In the genomic region with DNA sequence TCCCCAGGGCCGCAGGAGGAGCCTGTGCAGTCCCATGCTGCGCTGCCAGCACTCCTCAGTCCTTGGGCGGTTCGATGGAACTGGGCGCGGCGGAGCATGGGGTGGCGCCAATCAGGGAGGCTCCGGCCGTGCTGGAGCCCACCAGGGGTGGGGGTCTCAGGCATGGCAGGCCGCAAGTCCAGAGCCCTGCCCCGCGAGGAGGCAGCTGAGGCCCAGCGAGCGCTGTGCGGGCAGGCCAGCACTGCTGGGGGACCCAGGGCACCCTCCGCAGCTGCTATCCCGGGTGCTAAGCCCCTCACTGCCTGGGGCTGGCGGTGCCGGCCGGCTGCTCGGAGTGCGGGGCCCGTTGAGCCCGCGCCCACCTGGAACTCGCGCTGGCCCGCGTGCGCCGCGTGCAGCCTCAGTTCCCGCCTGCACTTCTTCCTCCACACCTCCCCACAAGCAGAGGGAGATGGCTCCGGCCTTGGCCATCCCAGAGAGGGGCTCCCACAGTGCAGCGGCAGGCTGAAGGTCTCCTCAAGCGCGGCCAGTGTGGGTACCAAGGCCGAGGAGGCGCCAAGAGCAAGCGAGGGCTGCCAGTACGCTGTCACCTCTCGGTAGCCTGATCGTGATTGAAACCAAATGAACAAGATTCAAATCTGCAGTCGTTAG, we compare ENCODE assay signal across 19 cellular contexts. TPM values are rescaled to one million over a fixed set of nuclear protein-coding genes. Genes with fewer than 3 reads are reported as not detected.
DNase-seq lines count a peak whose midpoint lies in the region; ATAC-seq and TF ChIP-seq lines count a peak whose summit lies in the region.
"Had no signal": no experiment of that assay in that cellular context is flagged by ENCODE, and none has a peak within 500 bp of the region (broad histone marks: within the 10 kb centered on the region; RNA-seq: fewer than 3 reads in every experiment).

No MANE protein-coding gene starts in this region.

- no peak overlapping the region for H3K4me2 ChIP-seq in OCI-LY7 (ENCODE audit: low read length)
- H3K4me2 ChIP-seq: neural progenitor cell had no signal

- 94% methylated on average over 45 of the region's 45 CpGs for WGBS in thymus

- H3K4me1 ChIP-seq in OCI-LY7 (ENCODE audit: insufficient read depth, low read length, poor library complexity, severe bottlenecking) (peaks cover 13% of the 10 kb centered on the region), thymus (ENCODE audit: control insufficient read depth, insufficient read depth, low read length) (peaks cover 17% of the 10 kb centered on the region)
- H3K4me1 ChIP-seq in effector memory CD4-positive, alpha-beta T cell (ENCODE audit: control insufficient read depth, insufficient read depth, low read length, poor library complexity, severe bottlenecking) = peaks cover 14% of the 10 kb centered on the region
- H3K4me1 ChIP-seq: adrenal gland, breast epithelium, neural progenitor cell had no signal

- POLR2A ChIA-PET in OCI-LY7 (lab: Charles Lee) = interaction anchor here (1.1 kb wide), 2 partner anchors 13 to 17 kb away, joined by 3 to 4 read pairs; no protein-coding TSS in a partner anchor

- H3K27ac ChIP-seq in OCI-LY7 (ENCODE audit: low read depth, low read length, poor library complexity, severe bottlenecking) = peak overlapping the region; percentile 32
- peak overlapping the region; percentile 55 for H3K27ac ChIP-seq in effector memory CD4-positive, alpha-beta T cell (ENCODE audit: insufficient read depth, low read length, poor library complexity, severe bottlenecking)
- peak overlapping the region; percentile 91 for H3K27ac ChIP-seq in thymus (ENCODE audit: low read depth)
- H3K27ac ChIP-seq: adrenal gland, breast epithelium, neural progenitor cell had no signal

- intact Hi-C loops in OCI-LY7 (cut with micrococcal nuclease; ENCODE audit: unreplicated experiment) = no loop called here

- no peaks in the 10 kb centered on the region for H3K9me2 ChIP-seq in OCI-LY7 (ENCODE audit: insufficient read depth, low read length)

- no peak overlapping the region for H3K4me3 ChIP-seq in OCI-LY7 (ENCODE audit: low read depth, low read length, poor library complexity, severe bottlenecking)
- H3K4me3 ChIP-seq in effector memory CD4-positive, alpha-beta T cell (ENCODE audit: insufficient read depth, low read depth, low read length, poor library complexity, severe bottlenecking) = no peak overlapping the region
- H3K4me3 ChIP-seq in thymus (ENCODE audit: low read length) = no peak overlapping the region
- H3K4me3 ChIP-seq: adrenal gland, breast epithelium, GM12878, neural progenitor cell had no signal

- peak overlapping the region; percentile 81 to 93 for H3K27ac Mint-ChIP-seq in activated naive CD4-positive, alpha-beta T cell treated with anti-CD3 and anti-CD28 coated beads, Interleukin-2, amount 50 U/mL, for 72 hours
- H3K27ac Mint-ChIP-seq: HFFc6, neural progenitor cell had no signal

- H3K9me3 Mint-ChIP-seq in activated naive CD4-positive, alpha-beta T cell treated with anti-CD3 and anti-CD28 coated beads, Interleukin-2, amount 50 U/mL, for 72 hours = peaks cover 4 to 10% of the 10 kb centered on the region in 2 donors

- DNase-seq in activated naive CD4-positive, alpha-beta T cell treated with anti-CD3 and anti-CD28 coated beads, Interleukin-2, amount 50 U/mL, for 72 hours (ENCODE audit: low spot score in 2 of 2) = no peak
- no peak for DNase-seq in activated naive CD4-positive, alpha-beta T cell (lab: John Stamatoyannopoulos, UW)
- DNase-seq in OCI-LY7 (ENCODE audit: low spot score) (no peak), GM10266 (ENCODE audit: extremely low spot score) (no peak), hippocampal formation (lab: John Stamatoyannopoulos, UW) (no peak)
- DNase-seq in effector memory CD4-positive, alpha-beta T cell = no peak
- DNase-seq: activated CD4-positive, alpha-beta T cell treated with anti-CD3 and anti-CD28 coated beads for 4 hours; activated T-cell treated with anti-CD3 and anti-CD28 coated beads, Interleukin-2, amount 50 U/mL, for 1 hour; HFFc6; NCI-H1694 treated with DMSO at 0.1 percent for 48 hours; NCI-H69; stimulated activated CD8-positive, alpha-beta memory T cell treated with anti-CD3 and anti-CD28 coated beads, Interleukin-4, amount 100 ng/mL, for 48 hours; substantia nigra had no signal

- CTCF ChIA-PET in OCI-LY7 (lab: Charles Lee; ENCODE audit: unreplicated experiment) = interaction anchor here (1.1 kb wide), 1 partner anchor 16 kb away, joined by 3 read pairs; no protein-coding TSS in a partner anchor

- H3K27me3 ChIP-seq in effector memory CD4-positive, alpha-beta T cell (replicated peaks; ENCODE audit: control insufficient read depth, insufficient read depth, low read length, poor library complexity, severe bottlenecking) = no peaks in the 10 kb centered on the region
- H3K27me3 ChIP-seq in thymus (ENCODE audit: control insufficient read depth, insufficient read depth) = no peaks in the 10 kb centered on the region
- H3K27me3 ChIP-seq: adrenal gland, breast epithelium, neural progenitor cell had no signal

- peak overlapping the region; percentile 93; the same call in 1 of the 2 replicates for H2AFZ ChIP-seq in OCI-LY7 (ENCODE audit: low read length)
- H2AFZ ChIP-seq: neural progenitor cell had no signal

- H3K36me3 ChIP-seq in OCI-LY7 (ENCODE audit: insufficient read depth, low read length) = no peaks in the 10 kb centered on the region
- H3K36me3 ChIP-seq in effector memory CD4-positive, alpha-beta T cell (ENCODE audit: control insufficient read depth, insufficient read depth, low read length) = no peaks in the 10 kb centered on the region
- H3K36me3 ChIP-seq in thymus (ENCODE audit: control insufficient read depth, insufficient read depth) = no peaks in the 10 kb centered on the region
- H3K36me3 ChIP-seq: adrenal gland, breast epithelium, neural progenitor cell had no signal

- ATAC-seq in activated naive CD4-positive, alpha-beta T cell treated with anti-CD3 and anti-CD28 coated beads, Interleukin-2, amount 50 U/mL, for 72 hours = no peak
- ATAC-seq: GM12878, Right ventricle myocardium inferior had no signal

- H3K9me3 ChIP-seq in OCI-LY7 (ENCODE audit: low read length) = no peaks in the 10 kb centered on the region
- H3K9me3 ChIP-seq in effector memory CD4-positive, alpha-beta T cell (ENCODE audit: control insufficient read depth, low read length) = no peaks in the 10 kb centered on the region
- H3K9me3 ChIP-seq in thymus (ENCODE audit: control insufficient read depth) = no peaks in the 10 kb centered on the region
- H3K9me3 ChIP-seq: adrenal gland had no signal

- no peaks in the 10 kb centered on the region for H3K79me2 ChIP-seq in OCI-LY7 (ENCODE audit: insufficient read depth, low read depth, low read length)

- peaks cover 5 to 13% of the 10 kb centered on the region in 2 donors for H3K36me3 Mint-ChIP-seq in activated naive CD4-positive, alpha-beta T cell treated with anti-CD3 and anti-CD28 coated beads, Interleukin-2, amount 50 U/mL, for 72 hours

- no TSS peak for BruUV-seq in OCI-LY7 (replicated peaks; lab: Mats Ljungman, UMichigan)

- TF ChIP-seq CTCF in OCI-LY7 (conservative IDR thresholded peaks at IDR 0.05; ENCODE audit: low read length) (no peak), GM10266 (IDR thresholded peaks at IDR 0.05; ENCODE audit: control insufficient read depth, insufficient read depth, low read depth, missing control alignments) (no peak)

- no peaks in the 10 kb centered on the region for H4K20me1 ChIP-seq in OCI-LY7 (ENCODE audit: insufficient read depth, low read length)

RNA-seq across cellular contexts. Expression of a gene that starts 22.8 kb away (rescaled TPM):
- 10 to 100 TPM; 16.1 to 45.0 TPM for total RNA-seq in activated naive CD4-positive, alpha-beta T cell treated with anti-CD3 and anti-CD28 coated beads, Interleukin-2, amount 50 U/mL, for 72 hours
- total RNA-seq in OCI-LY7 (2014; rRNA removed; shearing (Covaris generic)) = 2.9 and 5.5 TPM in 2 replicates
- 9.0 and 10.8 TPM in 2 replicates for total RNA-seq in OCI-LY7 (2022)
- 10.0 TPM for polyA plus RNA-seq in thymus

RNA-seq across cellular contexts. Expression of a gene that starts 40.4 kb away (rescaled TPM):
- 10 to 100 TPM; 49.1 to 61.8 TPM for total RNA-seq in activated naive CD4-positive, alpha-beta T cell treated with anti-CD3 and anti-CD28 coated beads, Interleukin-2, amount 50 U/mL, for 72 hours
- total RNA-seq in OCI-LY7 (2014; rRNA removed; shearing (Covaris generic)) = 7.2 and 7.6 TPM in 2 replicates
- 47.2 and 47.9 TPM in 2 replicates for total RNA-seq in OCI-LY7 (2022)
- polyA plus RNA-seq in thymus = 24.1 TPM

Comparison
In these comparisons a context has a peak if more than half of its experiments do, and no peak if none do; other contexts are left out.
1. H3K27ac ChIP-seq: peak in every context shown above with its lines; median percentile 91 in thymus; 55 in effector memory CD4-positive, alpha-beta T cell; 32 in OCI-LY7.